13 cellular contexts compared by ENCODE assay signal in genomic region chr4:145278341-145279121, GRCh38.
DNase-seq lines count a peak whose midpoint lies in the region; ATAC-seq and TF ChIP-seq lines count a peak whose summit lies in the region.
"Had no signal": no experiment of that assay in that cellular context is flagged by ENCODE, and none has a peak within 500 bp of the region (broad histone marks: within the 10 kb centered on the region; RNA-seq: fewer than 3 reads in every experiment).

No MANE protein-coding gene starts in this region.

- no peak for TF ChIP-seq CTCF in left lung (IDR thresholded peaks at IDR 0.05)

- H3K36me3 ChIP-seq in BLaER1 treated with 17β-estradiol and CSF1 and Interleukin-3, amounts not matched to agents 10 nM and 100 nM = no peaks in the 10 kb centered on the region
- no peaks in the 10 kb centered on the region for H3K36me3 ChIP-seq in left lung

- no peak overlapping the region for H3K4me3 ChIP-seq in BLaER1 treated with 17β-estradiol and CSF1 and Interleukin-3, amounts not matched to agents 10 nM and 100 nM
- no peak overlapping the region for H3K4me3 ChIP-seq in left lung
- H3K4me3 ChIP-seq: lung had no signal

- DNase-seq in NCI-H226 = peak; percentile 18
- peak; percentile 72 for DNase-seq in dermis blood vessel endothelial cell
- DNase-seq in left lung = no peak
- DNase-seq in GDM1 (lab: John Stamatoyannopoulos, UW) = no peak
- no peak for DNase-seq in MV-4-11 (lab: John Stamatoyannopoulos, UW)
- no peak for DNase-seq in stimulated activated CD4-positive, alpha-beta T cell treated with anti-CD3 and anti-CD28 coated beads, Interleukin-4, amount 100 ng/mL, for 24 hours
- DNase-seq: activated CD8-positive, alpha-beta T cell treated with anti-CD3 and anti-CD28 coated beads for 36 hours; NCI-H1694; stimulated activated naive CD4-positive, alpha-beta T cell treated with Interleukin-2 at 50 U/mL for 16 hours had no signal

- no peak overlapping the region for H3K9ac ChIP-seq in BLaER1 treated with 17β-estradiol and CSF1 and Interleukin-3, amounts not matched to agents 10 nM and 100 nM

- H4K20me1 ChIP-seq in BLaER1 treated with 17β-estradiol and CSF1 and Interleukin-3, amounts not matched to agents 10 nM and 100 nM = no peaks in the 10 kb centered on the region

- no peaks in the 10 kb centered on the region for H3K27me3 ChIP-seq in BLaER1 treated with 17β-estradiol and CSF1 and Interleukin-3, amounts not matched to agents 10 nM and 100 nM
- no peaks in the 10 kb centered on the region for H3K27me3 ChIP-seq in left lung

- peak overlapping the region in 10 of 11 experiments; percentile 2 to 48 (median 26); a peak in 12 of 22 replicates for H3K4me2 ChIP-seq in BLaER1 treated with 17β-estradiol and CSF1 and Interleukin-3, amounts not matched to agents 10 nM and 100 nM

- H3K27ac ChIP-seq in BLaER1 treated with 17β-estradiol and CSF1 and Interleukin-3, amounts not matched to agents 10 nM and 100 nM = peak overlapping the region in 1 of 11 experiments; percentile 27; a peak in 1 of 22 replicates
- H3K27ac ChIP-seq in left lung = peak overlapping the region in 1 of 2 donors; percentile 24

- peaks cover 5 to 12% (median 10%) of the 10 kb centered on the region in 11 experiments; a peak in 18 of 22 replicates for H3K9me3 ChIP-seq in BLaER1 treated with 17β-estradiol and CSF1 and Interleukin-3, amounts not matched to agents 10 nM and 100 nM (replicated peaks in 1 of 11)
- H3K9me3 ChIP-seq in left lung = no peaks in the 10 kb centered on the region

- peaks cover 8 to 25% (median 11%) of the 10 kb centered on the region in 10 experiments; a peak in 18 of 20 replicates for H3K4me1 ChIP-seq in BLaER1 treated with 17β-estradiol and CSF1 and Interleukin-3, amounts not matched to agents 10 nM and 100 nM
- peaks cover 0 to 4% of the 10 kb centered on the region in 2 donors for H3K4me1 ChIP-seq in left lung

- ATAC-seq in left lung (peak; percentile 27), HG03175 (IDR thresholded peaks at IDR 0.05; ENCODE audit: unreplicated experiment) (no peak)
- ATAC-seq: activated CD8-positive, alpha-beta T cell treated with anti-CD3 and anti-CD28 coated beads for 36 hours; HepG2 had no signal

- intact Hi-C loops in left lung (cut with DNase I) = no loop called here

Comparison
In these comparisons a context has a peak if more than half of its experiments do, and no peak if none do; other contexts are left out.
1. DNase-seq: peak in NCI-H226 (single experiment) and dermis blood vessel endothelial cell (single experiment); none in left lung (0 of 2), GDM1 (single experiment), MV-4-11 (single experiment) and stimulated activated CD4-positive, alpha-beta T cell treated with anti-CD3 and anti-CD28 coated beads, Interleukin-4, amount 100 ng/mL, for 24 hours (single experiment).